33 cellular contexts compared by ENCODE assay signal in genomic region chr7:149279111-149279743, GRCh38.
"Had no signal": no experiment of that assay in that cellular context is flagged by ENCODE, and none has a peak within 500 bp of the region (broad histone marks: within the 10 kb centered on the region; RNA-seq: fewer than 3 reads in every experiment).

No MANE protein-coding gene starts in this region.

- H3K27me3 Mint-ChIP-seq: brain, IgD-negative memory B cell, T-cell had no signal

- H3K4me3 Mint-ChIP-seq: brain, T-cell had no signal

- DNase-seq: activated CD4-positive, alpha-beta T cell treated with anti-CD3 and anti-CD28 coated beads, Interleukin-2, amount 50 U/mL, for 48 hours; activated CD4-positive, CD25-positive, alpha-beta regulatory T cell; activated gamma-delta T cell treated with Interleukin-2 at 50 U/mL for 16 hours; activated naive CD4-positive, alpha-beta T cell treated with anti-CD3 and anti-CD28 coated beads, Interleukin-2, amount 50 U/mL, for 16 hours; activated T-cell treated with anti-CD3 and anti-CD28 coated beads for 4 hours; activated T-cell treated with anti-CD3 and anti-CD28 coated beads, Interleukin-2, amount 50 U/mL, for 48 hours; amygdala; MG63; MV-4-11; NCI-H1092 treated with DMSO at 0.1 percent for 48 hours; NCI-H1417 treated with DMSO at 0.1 percent for 48 hours; NCI-H1694; NCI-H2029; NCI-H2107; NCI-H2171 treated with DMSO at 0.1 percent for 48 hours; NCI-H345; NCI-H510A; NCI-H526 treated with DMSO at 0.1 percent for 48 hours; NCI-H82; NK-92 treated with Interleukin-12 subunit alpha and Interleukin-12 subunit beta, amount 100 ng/mL, for 24 hours; OCI-M1; RPMI8226; T-cell had no signal

- H3K27me3 ChIP-seq: cardiac muscle cell, MG63 had no signal

- H3K4me2 ChIP-seq: KMS-11 had no signal

- H3K4me3 ChIP-seq: cardiac muscle cell, MG63, SK-N-MC had no signal

- ATAC-seq: Panc1, Right ventricle myocardium inferior, T-cell had no signal

- FAIRE-seq: astrocyte had no signal

- H3K27ac ChIP-seq: cardiac muscle cell, KMS-11, SK-N-MC, VCaP had no signal

- H3K9ac ChIP-seq: KMS-11 had no signal

- H3K27ac Mint-ChIP-seq: activated T-helper 2 cell treated with anti-CD3 and anti-CD28 coated beads, Interferon-gamma antibody, Interleukin-2, Interleukin-4, amounts not matched to agents 10 μg/mL and 5 μg/mL and 100 μg/mL, durations not matched to agents 14 hours and 24 hours and 36 hours; brain; T-cell had no signal

- H3K9me3 Mint-ChIP-seq: activated T-helper 2 cell treated with anti-CD3 and anti-CD28 coated beads, Interferon-gamma antibody, Interleukin-2, Interleukin-4, amounts not matched to agents 10 μg/mL and 5 μg/mL and 100 μg/mL, durations not matched to agents 14 hours and 24 hours and 36 hours; T-cell had no signal

- H3K4me1 Mint-ChIP-seq: brain had no signal

- H3K9me3 ChIP-seq: MG63 had no signal
